ENCODE assay signal across 1 cellular context in the genomic region with DNA sequence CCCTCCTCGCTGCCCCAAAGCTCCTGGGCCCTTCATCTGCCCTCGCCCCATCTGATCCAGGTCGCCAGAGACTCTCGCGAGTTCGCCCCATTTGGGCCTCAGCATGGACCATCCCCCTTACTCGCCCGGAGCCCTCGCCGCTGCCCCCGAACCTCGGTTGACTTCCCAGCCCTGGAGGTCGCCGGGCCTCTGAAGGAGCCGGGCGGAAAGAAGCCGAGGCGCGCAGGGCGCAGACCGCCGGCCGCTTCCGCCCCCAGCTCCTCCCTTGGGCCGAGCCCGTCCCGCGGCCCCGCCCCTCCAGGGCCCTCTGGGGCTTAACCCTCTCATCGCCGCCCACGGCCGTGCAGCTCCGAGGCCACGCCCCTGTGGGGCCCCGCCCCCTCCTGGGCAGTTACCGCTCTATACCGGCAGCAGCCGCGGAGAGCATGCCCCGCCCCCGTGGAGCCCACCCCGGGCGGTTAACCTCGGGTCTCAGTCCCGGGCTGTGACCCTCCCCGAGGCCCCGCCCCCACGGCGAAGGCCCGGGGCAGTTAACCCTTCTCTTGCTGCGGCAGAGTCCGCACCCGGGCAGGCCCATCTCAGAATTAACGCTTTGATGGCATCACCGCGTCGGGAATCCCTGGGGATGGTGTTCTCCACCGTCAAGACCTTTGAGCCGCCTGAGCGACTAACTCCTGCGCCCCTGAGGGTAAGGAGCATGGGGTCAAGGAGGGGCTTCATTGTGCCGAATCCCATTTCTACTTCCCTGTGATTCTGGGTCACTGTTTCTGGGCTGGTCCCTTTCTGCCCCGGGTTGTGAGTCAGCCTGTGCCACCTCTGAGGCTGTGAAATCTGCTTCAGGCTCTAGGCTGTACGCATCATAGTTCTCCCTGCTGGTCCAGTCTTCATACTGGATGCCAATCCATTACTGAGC.
TF ChIP-seq lines count a peak whose summit lies in the region.

A gene with protein sequence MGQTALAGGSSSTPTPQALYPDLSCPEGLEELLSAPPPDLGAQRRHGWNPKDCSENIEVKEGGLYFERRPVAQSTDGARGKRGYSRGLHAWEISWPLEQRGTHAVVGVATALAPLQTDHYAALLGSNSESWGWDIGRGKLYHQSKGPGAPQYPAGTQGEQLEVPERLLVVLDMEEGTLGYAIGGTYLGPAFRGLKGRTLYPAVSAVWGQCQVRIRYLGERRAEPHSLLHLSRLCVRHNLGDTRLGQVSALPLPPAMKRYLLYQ (minus strand): TSS at position 210 of the 913 bp plus-strand sequence. CDS start 402 bp downstream, outside the sequence.

TF ChIP-seq in HepG2, 621 proteins besides CTCF, POLR2A, EP300 and RAD21 (continued from another document and continues in another):
- TF ChIP-seq, protein P1, sequence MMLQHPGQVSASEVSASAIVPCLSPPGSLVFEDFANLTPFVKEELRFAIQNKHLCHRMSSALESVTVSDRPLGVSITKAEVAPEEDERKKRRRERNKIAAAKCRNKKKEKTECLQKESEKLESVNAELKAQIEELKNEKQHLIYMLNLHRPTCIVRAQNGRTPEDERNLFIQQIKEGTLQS (CRISPR knock-in tag; IDR thresholded peaks at IDR 0.05): no peak
- TF ChIP-seq, protein P2, sequence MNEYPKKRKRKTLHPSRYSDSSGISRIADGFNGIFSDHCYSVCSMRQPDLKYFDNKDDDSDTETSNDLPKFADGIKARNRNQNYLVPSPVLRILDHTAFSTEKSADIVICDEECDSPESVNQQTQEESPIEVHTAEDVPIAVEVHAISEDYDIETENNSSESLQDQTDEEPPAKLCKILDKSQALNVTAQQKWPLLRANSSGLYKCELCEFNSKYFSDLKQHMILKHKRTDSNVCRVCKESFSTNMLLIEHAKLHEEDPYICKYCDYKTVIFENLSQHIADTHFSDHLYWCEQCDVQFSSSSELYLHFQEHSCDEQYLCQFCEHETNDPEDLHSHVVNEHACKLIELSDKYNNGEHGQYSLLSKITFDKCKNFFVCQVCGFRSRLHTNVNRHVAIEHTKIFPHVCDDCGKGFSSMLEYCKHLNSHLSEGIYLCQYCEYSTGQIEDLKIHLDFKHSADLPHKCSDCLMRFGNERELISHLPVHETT (CRISPR knock-in tag; conservative IDR thresholded peaks at IDR 0.05): peak; percentile 74
- TF ChIP-seq ZNF644 (CRISPR knock-in tag; IDR thresholded peaks at IDR 0.05; ENCODE audit: low read depth): no peak
- TF ChIP-seq MEF2D (CRISPR knock-in tag; IDR thresholded peaks at IDR 0.05): peak; percentile 53
- TF ChIP-seq CC2D1A (CRISPR knock-in tag; IDR thresholded peaks at IDR 0.05): no peak
- TF ChIP-seq, protein P3, sequence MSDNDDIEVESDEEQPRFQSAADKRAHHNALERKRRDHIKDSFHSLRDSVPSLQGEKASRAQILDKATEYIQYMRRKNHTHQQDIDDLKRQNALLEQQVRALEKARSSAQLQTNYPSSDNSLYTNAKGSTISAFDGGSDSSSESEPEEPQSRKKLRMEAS (IDR thresholded peaks at IDR 0.05): peak; percentile 48; the same call in 1 of the 2 replicates
- TF ChIP-seq SOX6 (IDR thresholded peaks at IDR 0.05): no peak
- peak; percentile 48; the same call in 1 of the 2 replicates for TF ChIP-seq SOX6 (CRISPR knock-in tag; IDR thresholded peaks at IDR 0.05)
- TF ChIP-seq ZNF670 (CRISPR knock-in tag; IDR thresholded peaks at IDR 0.05; ENCODE audit: borderline replicate concordance): 0 out of 2 replicates have a peak, but pooled peaks have one; percentile 68
- peak; percentile 74; the same call in 1 of the 2 replicates for TF ChIP-seq ARNT2 (CRISPR knock-in tag; IDR thresholded peaks at IDR 0.05; ENCODE audit: low read depth)
- peak; percentile 56 for TF ChIP-seq U2AF1 (optimal IDR thresholded peaks at IDR 0.05; ENCODE audit: low read depth, low read length)
- no peak for TF ChIP-seq TAF15 (IDR thresholded peaks at IDR 0.05; ENCODE audit: low read depth, low read length, poor library complexity, severe bottlenecking)
- TF ChIP-seq ZMAT3 (CRISPR knock-in tag; conservative IDR thresholded peaks at IDR 0.05): peak; percentile 69; the same call in 1 of the 2 replicates
- TF ChIP-seq, protein P4, sequence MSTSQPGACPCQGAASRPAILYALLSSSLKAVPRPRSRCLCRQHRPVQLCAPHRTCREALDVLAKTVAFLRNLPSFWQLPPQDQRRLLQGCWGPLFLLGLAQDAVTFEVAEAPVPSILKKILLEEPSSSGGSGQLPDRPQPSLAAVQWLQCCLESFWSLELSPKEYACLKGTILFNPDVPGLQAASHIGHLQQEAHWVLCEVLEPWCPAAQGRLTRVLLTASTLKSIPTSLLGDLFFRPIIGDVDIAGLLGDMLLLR (CRISPR knock-in tag; IDR thresholded peaks at IDR 0.05): no peak
- peak; percentile 21; the same call in 1 of the 2 replicates for TF ChIP-seq BORCS8-MEF2B (CRISPR knock-in tag; IDR thresholded peaks at IDR 0.05)
- TF ChIP-seq, protein P5, sequence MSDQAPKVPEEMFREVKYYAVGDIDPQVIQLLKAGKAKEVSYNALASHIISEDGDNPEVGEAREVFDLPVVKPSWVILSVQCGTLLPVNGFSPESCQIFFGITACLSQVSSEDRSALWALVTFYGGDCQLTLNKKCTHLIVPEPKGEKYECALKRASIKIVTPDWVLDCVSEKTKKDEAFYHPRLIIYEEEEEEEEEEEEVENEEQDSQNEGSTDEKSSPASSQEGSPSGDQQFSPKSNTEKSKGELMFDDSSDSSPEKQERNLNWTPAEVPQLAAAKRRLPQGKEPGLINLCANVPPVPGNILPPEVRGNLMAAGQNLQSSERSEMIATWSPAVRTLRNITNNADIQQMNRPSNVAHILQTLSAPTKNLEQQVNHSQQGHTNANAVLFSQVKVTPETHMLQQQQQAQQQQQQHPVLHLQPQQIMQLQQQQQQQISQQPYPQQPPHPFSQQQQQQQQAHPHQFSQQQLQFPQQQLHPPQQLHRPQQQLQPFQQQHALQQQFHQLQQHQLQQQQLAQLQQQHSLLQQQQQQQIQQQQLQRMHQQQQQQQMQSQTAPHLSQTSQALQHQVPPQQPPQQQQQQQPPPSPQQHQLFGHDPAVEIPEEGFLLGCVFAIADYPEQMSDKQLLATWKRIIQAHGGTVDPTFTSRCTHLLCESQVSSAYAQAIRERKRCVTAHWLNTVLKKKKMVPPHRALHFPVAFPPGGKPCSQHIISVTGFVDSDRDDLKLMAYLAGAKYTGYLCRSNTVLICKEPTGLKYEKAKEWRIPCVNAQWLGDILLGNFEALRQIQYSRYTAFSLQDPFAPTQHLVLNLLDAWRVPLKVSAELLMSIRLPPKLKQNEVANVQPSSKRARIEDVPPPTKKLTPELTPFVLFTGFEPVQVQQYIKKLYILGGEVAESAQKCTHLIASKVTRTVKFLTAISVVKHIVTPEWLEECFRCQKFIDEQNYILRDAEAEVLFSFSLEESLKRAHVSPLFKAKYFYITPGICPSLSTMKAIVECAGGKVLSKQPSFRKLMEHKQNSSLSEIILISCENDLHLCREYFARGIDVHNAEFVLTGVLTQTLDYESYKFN (CRISPR knock-in tag; conservative IDR thresholded peaks at IDR 0.05): peak; percentile 65
- TF ChIP-seq FOSL1 (CRISPR knock-in tag; IDR thresholded peaks at IDR 0.05; ENCODE audit: borderline replicate concordance): no peak
- peak; percentile 23 for TF ChIP-seq FOSL2 (CRISPR knock-in tag; IDR thresholded peaks at IDR 0.05)
- peak; percentile 83; the same call in 1 of the 2 replicates for TF ChIP-seq ATF7-NPFF (CRISPR knock-in tag; IDR thresholded peaks at IDR 0.05; ENCODE audit: low read depth)
- TF ChIP-seq, protein P6, sequence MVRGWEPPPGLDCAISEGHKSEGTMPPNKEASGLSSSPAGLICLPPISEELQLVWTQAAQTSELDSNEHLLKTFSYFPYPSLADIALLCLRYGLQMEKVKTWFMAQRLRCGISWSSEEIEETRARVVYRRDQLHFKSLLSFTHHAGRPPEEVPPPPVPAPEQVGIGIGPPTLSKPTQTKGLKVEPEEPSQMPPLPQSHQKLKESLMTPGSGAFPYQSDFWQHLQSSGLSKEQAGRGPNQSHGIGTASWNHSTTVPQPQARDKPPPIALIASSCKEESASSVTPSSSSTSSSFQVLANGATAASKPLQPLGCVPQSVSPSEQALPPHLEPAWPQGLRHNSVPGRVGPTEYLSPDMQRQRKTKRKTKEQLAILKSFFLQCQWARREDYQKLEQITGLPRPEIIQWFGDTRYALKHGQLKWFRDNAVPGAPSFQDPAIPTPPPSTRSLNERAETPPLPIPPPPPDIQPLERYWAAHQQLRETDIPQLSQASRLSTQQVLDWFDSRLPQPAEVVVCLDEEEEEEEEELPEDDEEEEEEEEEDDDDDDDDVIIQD (CRISPR knock-in tag; IDR thresholded peaks at IDR 0.05; ENCODE audit: low read depth): peak; percentile 64; the same call in 1 of the 2 replicates
- TF ChIP-seq, protein P7, sequence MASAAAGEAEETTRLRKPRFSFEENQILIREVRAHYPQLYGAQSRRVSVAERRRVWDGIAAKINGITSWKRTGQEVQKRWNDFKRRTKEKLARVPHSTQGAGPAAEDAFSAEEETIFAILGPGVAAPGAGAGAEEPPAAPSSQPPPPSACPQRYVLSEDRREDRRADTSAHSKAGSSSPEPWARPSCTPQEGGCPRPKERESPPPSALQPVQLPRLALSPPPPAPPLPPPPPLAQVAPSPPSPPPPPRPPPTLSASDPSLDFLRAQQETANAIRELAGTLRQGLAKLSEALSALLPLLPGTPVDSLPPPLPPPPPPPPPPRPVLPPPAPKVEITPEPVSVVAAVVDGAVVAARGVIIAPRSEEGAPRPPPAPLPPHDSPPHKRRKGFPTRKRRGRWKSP (CRISPR knock-in tag; IDR thresholded peaks at IDR 0.05): peak; percentile 36; the same call in 1 of the 2 replicates
- peak; percentile 37; the same call in 1 of the 2 replicates for TF ChIP-seq NFKBIZ (CRISPR knock-in tag; IDR thresholded peaks at IDR 0.05)
- peak; percentile 61 for TF ChIP-seq GATAD2A (CRISPR knock-in tag; IDR thresholded peaks at IDR 0.05)
- TF ChIP-seq, protein P8, sequence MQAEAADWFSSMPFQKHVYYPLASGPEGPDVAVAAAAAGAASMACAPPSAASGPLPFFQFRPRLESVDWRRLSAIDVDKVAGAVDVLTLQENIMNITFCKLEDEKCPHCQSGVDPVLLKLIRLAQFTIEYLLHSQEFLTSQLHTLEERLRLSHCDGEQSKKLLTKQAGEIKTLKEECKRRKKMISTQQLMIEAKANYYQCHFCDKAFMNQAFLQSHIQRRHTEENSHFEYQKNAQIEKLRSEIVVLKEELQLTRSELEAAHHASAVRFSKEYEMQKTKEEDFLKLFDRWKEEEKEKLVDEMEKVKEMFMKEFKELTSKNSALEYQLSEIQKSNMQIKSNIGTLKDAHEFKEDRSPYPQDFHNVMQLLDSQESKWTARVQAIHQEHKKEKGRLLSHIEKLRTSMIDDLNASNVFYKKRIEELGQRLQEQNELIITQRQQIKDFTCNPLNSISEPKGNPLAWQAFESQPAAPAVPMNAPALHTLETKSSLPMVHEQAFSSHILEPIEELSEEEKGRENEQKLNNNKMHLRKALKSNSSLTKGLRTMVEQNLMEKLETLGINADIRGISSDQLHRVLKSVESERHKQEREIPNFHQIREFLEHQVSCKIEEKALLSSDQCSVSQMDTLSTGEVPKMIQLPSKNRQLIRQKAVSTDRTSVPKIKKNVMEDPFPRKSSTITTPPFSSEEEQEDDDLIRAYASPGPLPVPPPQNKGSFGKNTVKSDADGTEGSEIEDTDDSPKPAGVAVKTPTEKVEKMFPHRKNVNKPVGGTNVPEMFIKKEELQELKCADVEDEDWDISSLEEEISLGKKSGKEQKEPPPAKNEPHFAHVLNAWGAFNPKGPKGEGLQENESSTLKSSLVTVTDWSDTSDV (CRISPR knock-in tag; IDR thresholded peaks at IDR 0.05): no peak
- TF ChIP-seq HNRNPUL1 (IDR thresholded peaks at IDR 0.05; ENCODE audit: low read depth, low read length): peak; percentile 58; the same call in 1 of the 2 replicates
- TF ChIP-seq SOX13 (IDR thresholded peaks at IDR 0.05): no peak
- TF ChIP-seq SOX13 (CRISPR knock-in tag; conservative IDR thresholded peaks at IDR 0.05 in 1 of 2, IDR thresholded peaks at IDR 0.05 in 1 of 2): peak in 1 of 2 experiments; percentile 8; a peak in 1 of 4 replicates
- peak; percentile 33; the same call in 1 of the 2 replicates for TF ChIP-seq KDM3A (CRISPR knock-in tag; IDR thresholded peaks at IDR 0.05; ENCODE audit: low read depth)
- TF ChIP-seq PHF21A (CRISPR knock-in tag; IDR thresholded peaks at IDR 0.05): peak; percentile 61; the same call in 1 of the 2 replicates
- TF ChIP-seq MYC (CRISPR knock-in tag; IDR thresholded peaks at IDR 0.05; ENCODE audit: borderline replicate concordance): peak; percentile 26; the same call in 1 of the 2 replicates
- TF ChIP-seq, protein P9, sequence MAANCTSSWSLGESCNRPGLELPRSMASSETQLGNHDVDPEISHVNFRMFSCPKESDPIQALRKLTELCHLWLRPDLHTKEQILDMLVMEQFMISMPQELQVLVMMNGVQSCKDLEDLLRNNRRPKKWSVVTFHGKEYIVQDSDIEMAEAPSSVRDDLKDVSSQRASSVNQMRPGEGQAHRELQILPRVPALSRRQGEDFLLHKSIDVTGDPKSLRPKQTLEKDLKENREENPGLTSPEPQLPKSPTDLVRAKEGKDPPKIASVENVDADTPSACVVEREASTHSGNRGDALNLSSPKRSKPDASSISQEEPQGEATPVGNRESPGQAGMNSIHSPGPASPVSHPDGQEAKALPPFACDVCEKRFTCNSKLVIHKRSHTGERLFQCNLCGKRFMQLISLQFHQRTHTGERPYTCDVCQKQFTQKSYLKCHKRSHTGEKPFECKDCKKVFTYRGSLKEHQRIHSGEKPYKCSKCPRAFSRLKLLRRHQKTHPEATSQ (CRISPR knock-in tag; IDR thresholded peaks at IDR 0.05; ENCODE audit: borderline replicate concordance): no peak
- TF ChIP-seq PHF8 (CRISPR knock-in tag; IDR thresholded peaks at IDR 0.05): peak; percentile 56
- 0 out of 2 replicates have a peak, but pooled peaks have one; percentile 1 for TF ChIP-seq KLF15 (CRISPR knock-in tag; IDR thresholded peaks at IDR 0.05; ENCODE audit: borderline replicate concordance)
- TF ChIP-seq SALL1 (CRISPR knock-in tag; IDR thresholded peaks at IDR 0.05): peak; percentile 87
- 0 out of 2 replicates have a peak, but pooled peaks have one; percentile 22 for TF ChIP-seq FOXK1 (CRISPR knock-in tag; IDR thresholded peaks at IDR 0.05; ENCODE audit: borderline replicate concordance, low read depth)
- no peak for TF ChIP-seq LCORL (IDR thresholded peaks at IDR 0.05)
- TF ChIP-seq LCORL (CRISPR knock-in tag; IDR thresholded peaks at IDR 0.05): peak; percentile 73
- peak; percentile 49; the same call in 1 of the 2 replicates for TF ChIP-seq ZNF605 (CRISPR knock-in tag; IDR thresholded peaks at IDR 0.05)
- TF ChIP-seq ZNF792 (CRISPR knock-in tag; IDR thresholded peaks at IDR 0.05): peak; percentile 24; the same call in 1 of the 2 replicates
- TF ChIP-seq ONECUT2 (CRISPR knock-in tag; IDR thresholded peaks at IDR 0.05): no peak
- 0 out of 2 replicates have a peak, but pooled peaks have one; percentile 20 for TF ChIP-seq ZBTB38 (CRISPR knock-in tag; IDR thresholded peaks at IDR 0.05)
- TF ChIP-seq HDAC1 (CRISPR knock-in tag; IDR thresholded peaks at IDR 0.05): peak; percentile 45; the same call in 1 of the 2 replicates
- peak; percentile 38 for TF ChIP-seq TEAD3 (CRISPR knock-in tag; optimal IDR thresholded peaks at IDR 0.05; ENCODE audit: borderline replicate concordance)
- peak; percentile 55 for TF ChIP-seq ZMYM3 (CRISPR knock-in tag; IDR thresholded peaks at IDR 0.05)
- TF ChIP-seq ZNF781 (CRISPR knock-in tag; IDR thresholded peaks at IDR 0.05; ENCODE audit: borderline replicate concordance, not compliant biosample characterization): peak; percentile 58
- TF ChIP-seq ZNF430 (CRISPR knock-in tag; IDR thresholded peaks at IDR 0.05): peak; percentile 72; the same call in 1 of the 2 replicates
